ENCODE assay signal across 9 cellular contexts in the genomic region with DNA sequence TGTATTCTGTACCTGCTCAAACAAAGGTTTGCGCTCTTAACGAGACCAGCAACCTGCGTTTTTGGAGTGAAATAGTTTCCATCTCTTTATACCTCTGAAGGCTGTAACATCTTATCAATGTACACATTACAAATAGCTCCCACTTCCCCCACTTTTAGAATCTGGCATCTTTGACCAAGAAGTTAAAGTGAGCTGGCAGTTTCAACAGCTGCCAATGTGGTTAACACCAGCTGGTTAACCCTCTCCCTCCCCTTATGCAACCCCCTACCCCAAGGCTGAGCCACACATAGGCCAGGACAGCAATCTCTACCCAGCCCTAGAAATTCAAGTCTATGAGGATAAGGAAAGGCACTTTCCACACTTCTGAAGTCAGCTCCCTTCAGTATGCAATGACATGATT. TPM values are rescaled to one million over a fixed set of nuclear protein-coding genes. Genes with fewer than 3 reads are reported as not detected.
DNase-seq lines count a peak whose midpoint lies in the region; ATAC-seq and TF ChIP-seq lines count a peak whose summit lies in the region.
"Had no signal": no experiment of that assay in that cellular context is flagged by ENCODE, and none has a peak within 500 bp of the region (broad histone marks: within the 10 kb centered on the region; RNA-seq: fewer than 3 reads in every experiment).

No MANE protein-coding gene starts in this region.

- H3K9me3 Mint-ChIP-seq in immature natural killer cell: no peaks in the 10 kb centered on the region
- H3K9me3 Mint-ChIP-seq: CD14-positive monocyte had no signal

- H3K36me3 ChIP-seq in ACC112 (ENCODE audit: insufficient read depth, low read length) (no peaks in the 10 kb centered on the region), GM23248 (ENCODE audit: low read depth) (no peaks in the 10 kb centered on the region), Panc1 (ENCODE audit: control insufficient read depth, insufficient read depth, low read length) (peaks cover 4% of the 10 kb centered on the region; the same call in 1 of the 2 replicates)

- peaks cover 33% of the 10 kb centered on the region for H3F3A ChIP-seq in GM23248 (ENCODE audit: insufficient read depth)

- H3K4me1 ChIP-seq in ACC112 (ENCODE audit: control insufficient read depth, insufficient read depth, low read length, unreplicated experiment): peaks cover 20% of the 10 kb centered on the region
- H3K4me1 ChIP-seq in GM23248 (ENCODE audit: insufficient read depth): peaks cover 24% of the 10 kb centered on the region
- peaks cover 25% of the 10 kb centered on the region for H3K4me1 ChIP-seq in Panc1 (ENCODE audit: control insufficient read depth, insufficient read depth, low read length)

- POLR2A ChIA-PET in Panc1 (lab: Charles Lee): interaction anchor here (1.0 to 1.6 kb wide), 3 partner anchors 9 to 72 kb away, joined by 3 to 7 read pairs (median 5); no protein-coding TSS in a partner anchor

- H3K27me3 Mint-ChIP-seq in immature natural killer cell (ENCODE audit: low read depth in 3 of 3): peaks cover 5 to 12% (median 12%) of the 10 kb centered on the region in 3 donors

- H3K4me1 Mint-ChIP-seq in immature natural killer cell: peaks cover 31 to 39% of the 10 kb centered on the region in 2 donors

- H3K4me3 ChIP-seq in ACC112 (ENCODE audit: low read depth, low read length): peak overlapping the region; percentile 95; the same call in 1 of the 2 replicates
- no peak overlapping the region for H3K4me3 ChIP-seq in GM23248
- no peak overlapping the region for H3K4me3 ChIP-seq in Panc1 (ENCODE audit: low read depth in 2 of 2, low read length in 2 of 2)

- BruUV-seq in Panc1 (replicated peaks; lab: Mats Ljungman, UMichigan): no TSS peak

- no peaks in the 10 kb centered on the region for H3K9me2 ChIP-seq in GM23248 (ENCODE audit: insufficient read depth)

- peaks cover 9% of the 10 kb centered on the region; the same call in 1 of the 2 replicates for H4K20me1 ChIP-seq in GM23248 (ENCODE audit: insufficient read depth)

- H2AFZ ChIP-seq in ACC112 (ENCODE audit: low read length, unreplicated experiment) (no peak overlapping the region), GM23248 (no peak overlapping the region)

- H3K36me3 Mint-ChIP-seq in immature natural killer cell: peaks cover 0 to 3% (median 0%) of the 10 kb centered on the region in 3 donors

- intact Hi-C loops in Panc1 (cut with micrococcal nuclease; ENCODE audit: unreplicated experiment): loop anchor here (10.0 kb wide), 1 partner anchor 69 kb away; no protein-coding TSS in a partner anchor

- peak overlapping the region; percentile 55 to 92 (median 83) for H3K27ac Mint-ChIP-seq in immature natural killer cell

- H3K9me3 ChIP-seq in GM23248 (ENCODE audit: low read depth) (no peaks in the 10 kb centered on the region), Panc1 (ENCODE audit: control insufficient read depth, insufficient read depth, low read depth, low read length) (no peaks in the 10 kb centered on the region)

- WGBS in GM23248 (ENCODE audit: low coverage in 1 of 2, low lambda C conversion rate in 2 of 2, missing lambda C conversion rate in 2 of 2), 2 experiments: 96 to 100% methylated on average over 3 of the region's 3 CpGs

- H3K4me2 ChIP-seq in GM23248 (ENCODE audit: unreplicated experiment): peak overlapping the region; percentile 81

- in situ Hi-C loops in GM23248 (cut with MboI) (no loop called here), Panc1 (cut with HindIII; ENCODE audit: low pct_unique_long_range_greater_than_20kb, low sequenced_read_pairs) (no loop called here)

- CTCF ChIA-PET in Panc1 (lab: Charles Lee): interaction anchor here (0.6 kb wide), 1 partner anchor 10 kb away, joined by 3 read pairs; no protein-coding TSS in a partner anchor

- H3K27ac ChIP-seq in ACC112 (ENCODE audit: low read depth, low read length) (no peak overlapping the region), GM23248 (0 out of 2 replicates have a peak overlapping the region, but pooled peaks have one; percentile 97), Panc1 (ENCODE audit: low read length) (peak overlapping the region; percentile 42)

- ATAC-seq in Panc1 (no peak), left lobe of liver (no peak)

- H3K9ac ChIP-seq in GM23248: 0 out of 2 replicates have a peak overlapping the region, but pooled peaks have one; percentile 98

- H3K79me2 ChIP-seq in ACC112 (ENCODE audit: control insufficient read depth, insufficient read depth, low read length, unreplicated experiment) (peaks cover 37% of the 10 kb centered on the region), GM23248 (ENCODE audit: insufficient read depth) (peaks cover 42% of the 10 kb centered on the region)

- DNase-seq in GM23248 (no peak), Panc1 (ENCODE audit: low read depth, low spot score) (no peak), immature natural killer cell (no peak), NCI-H748 treated with DMSO at 0.1 percent for 48 hours (lab: John Stamatoyannopoulos, UW) (no peak), left lobe of liver (ENCODE audit: low spot score) (no peak), activated gamma-delta T cell (lab: John Stamatoyannopoulos, UW) (no peak), NCI-H1694 (lab: John Stamatoyannopoulos, UW) (no peak)

- no peaks in the 10 kb centered on the region for H3K27me3 ChIP-seq in ACC112 (ENCODE audit: insufficient read depth, low read length)
- H3K27me3 ChIP-seq in GM23248 (replicated peaks; ENCODE audit: insufficient read depth): no peaks in the 10 kb centered on the region
- no peaks in the 10 kb centered on the region for H3K27me3 ChIP-seq in Panc1 (ENCODE audit: control insufficient read depth, insufficient read depth, low read length)

- peak overlapping the region in 3 of 5 donors; percentile 1 to 87 (median 22) for H3K4me3 Mint-ChIP-seq in immature natural killer cell

- no peak for TF ChIP-seq CTCF in Panc1 (IDR thresholded peaks at IDR 0.05)

RNA-seq across cellular contexts. Expression of a gene that starts 2.2 kb away (rescaled TPM):
- 18.5 and 21.0 TPM in 2 replicates for total RNA-seq in GM23248 (2014; rRNA removed; shearing (Covaris generic))
- polyA plus RNA-seq in GM23248 (2016; fragmentation: Nextera tagmentation; extraction: Ambion mirVana) (26.8 and 30.0 TPM in 2 replicates), immature natural killer cell (1 to 10 TPM; 4.7 to 8.0 (median 6.1) TPM)
- total RNA-seq in Panc1 (2021; ENCODE audit: unreplicated experiment) (24.3 TPM), left lobe of liver (13.8 TPM)
- polyA plus RNA-seq in Panc1 (2012; ENCODE audit: insufficient read length): 16.4 TPM
